8 cellular contexts compared by ENCODE assay signal in genomic region chr11:73647459-73648100, GRCh38. TPM values are rescaled to one million over a fixed set of nuclear protein-coding genes. Genes with fewer than 3 reads are reported as not detected.
DNase-seq lines count a peak whose midpoint lies in the region; ATAC-seq and TF ChIP-seq lines count a peak whose summit lies in the region.

No MANE protein-coding gene starts in this region.

- H3K4me3 Mint-ChIP-seq in CD14-positive monocyte = peak overlapping the region; percentile 43 to 73

- H3K9ac ChIP-seq in neuronal stem cell (ENCODE audit: low read depth, low read length, poor library complexity) (no peak overlapping the region), stomach smooth muscle (ENCODE audit: low read length in 2 of 2) (peak overlapping the region in 1 of 2 donors; percentile 62)

- DNase-seq in CD14-positive monocyte (ENCODE audit: low spot score) (peak; percentile 77), LHCN-M2 (ENCODE audit: low read depth) (peak; percentile 76), RWPE2 (ENCODE audit: low spot score) (peak; percentile 80), activated gamma-delta T cell treated with Interleukin-2 at 50 U/mL for 16 hours (peak; percentile 95), foreskin fibroblast (peak; percentile 80 to 94), neuronal stem cell (ENCODE audit: low spot score) (peak; percentile 77)

- no peak overlapping the region for H3K4ac ChIP-seq in neuronal stem cell (ENCODE audit: low read length)

- peak overlapping the region; percentile 80 for H2AFZ ChIP-seq in neuronal stem cell (ENCODE audit: low read length)

- peaks cover 23% of the 10 kb centered on the region for H3K4me1 Mint-ChIP-seq in CD14-positive monocyte

- H3K9me3 Mint-ChIP-seq in CD14-positive monocyte = peaks cover 0 to 2% (median 0%) of the 10 kb centered on the region in 7 donors

- H3K27me3 Mint-ChIP-seq in CD14-positive monocyte (ENCODE audit: low read depth in 3 of 3) = peaks cover 6 to 17% (median 11%) of the 10 kb centered on the region in 3 donors

- H2AK5ac ChIP-seq in neuronal stem cell (ENCODE audit: low read depth, low read length) = peak overlapping the region; percentile 92

- TF ChIP-seq CTCF in CD14-positive monocyte (IDR thresholded peaks at IDR 0.05) (no peak), RWPE2 (IDR thresholded peaks at IDR 0.05; ENCODE audit: poor library complexity, severe bottlenecking) (no peak), foreskin fibroblast (IDR thresholded peaks at IDR 0.05; ENCODE audit: low read depth, low read length) (no peak)

- H2BK12ac ChIP-seq in neuronal stem cell (ENCODE audit: low read length) = peak overlapping the region; percentile 95

- ATAC-seq in GM21447 (IDR thresholded peaks at IDR 0.05; ENCODE audit: unreplicated experiment) (peak; percentile 97), RWPE2 (ENCODE audit: low read depth) (peak; percentile 88)

- H3K27ac Mint-ChIP-seq in CD14-positive monocyte = peak overlapping the region in 2 of 7 donors; percentile 30 to 50

- H3K27me3 ChIP-seq in RWPE2 (ENCODE audit: insufficient read depth, poor library complexity, severe bottlenecking) = no peaks in the 10 kb centered on the region
- no peaks in the 10 kb centered on the region for H3K27me3 ChIP-seq in neuronal stem cell (ENCODE audit: control insufficient read depth in 3 of 3, insufficient read depth in 3 of 3, low read depth in 1 of 3, low read length in 3 of 3)
- no peaks in the 10 kb centered on the region for H3K27me3 ChIP-seq in stomach smooth muscle (ENCODE audit: control insufficient read depth in 1 of 2, insufficient read depth in 2 of 2, low read length in 2 of 2)

- H3K4me3 ChIP-seq in RWPE2 (ENCODE audit: severe bottlenecking) = no peak overlapping the region
- peak overlapping the region; percentile 10 to 33 for H3K4me3 ChIP-seq in foreskin fibroblast (ENCODE audit: low read depth in 1 of 2, low read length in 2 of 2)
- peak overlapping the region in 1 of 2 donors; percentile 74 for H3K4me3 ChIP-seq in neuronal stem cell (ENCODE audit: low read length in 2 of 2)
- peak overlapping the region; percentile 33 to 71 for H3K4me3 ChIP-seq in stomach smooth muscle (ENCODE audit: low read length in 2 of 2)

- WGBS in neuronal stem cell (ENCODE audit: extremely low coverage in 2 of 2, insufficient read length in 2 of 2, insufficient replicate concordance in 1 of 2), 2 donors = no CpG with 5 or more reads among the region's 23 CpGs

- H2BK15ac ChIP-seq in neuronal stem cell (ENCODE audit: low read length) = no peak overlapping the region

- no peaks in the 10 kb centered on the region for H3K79me1 ChIP-seq in neuronal stem cell (ENCODE audit: low read depth, low read length)

- peak overlapping the region; percentile 63 for H3K4me2 ChIP-seq in neuronal stem cell (ENCODE audit: insufficient read depth, low read length, poor library complexity, severe bottlenecking)

- H3K9me3 ChIP-seq in RWPE2 (ENCODE audit: severe bottlenecking) (no peaks in the 10 kb centered on the region), neuronal stem cell (replicated peaks in 1 of 2; ENCODE audit: control insufficient read depth in 2 of 2, insufficient read depth in 1 of 2, low read depth in 1 of 2, low read length in 2 of 2) (no peaks in the 10 kb centered on the region), stomach smooth muscle (ENCODE audit: control insufficient read depth in 2 of 2, low read length in 2 of 2) (no peaks in the 10 kb centered on the region)

- no peaks in the 10 kb centered on the region for H3K36me3 Mint-ChIP-seq in CD14-positive monocyte

- H2BK5ac ChIP-seq in neuronal stem cell (ENCODE audit: low read length) = no peak overlapping the region

- H3K23ac ChIP-seq in neuronal stem cell (ENCODE audit: low read depth, low read length, poor library complexity) = peak overlapping the region; percentile 65

- H4K8ac ChIP-seq in neuronal stem cell (ENCODE audit: low read depth, low read length) = peak overlapping the region; percentile 29

- H2BK120ac ChIP-seq in neuronal stem cell (ENCODE audit: low read depth, low read length) = no peak overlapping the region

- intact Hi-C loops in CD14-positive monocyte (cut with micrococcal nuclease) = no loop called here

- H3K27ac ChIP-seq in RWPE2 (ENCODE audit: poor library complexity, severe bottlenecking) = no peak overlapping the region
- H3K27ac ChIP-seq in neuronal stem cell (replicated peaks; ENCODE audit: low read length) = no peak overlapping the region
- H3K27ac ChIP-seq in stomach smooth muscle (ENCODE audit: low read length) = no peak overlapping the region

- H4K91ac ChIP-seq in neuronal stem cell (ENCODE audit: low read depth, low read length, poor library complexity) = peak overlapping the region; percentile 92

- H3K4me1 ChIP-seq in RWPE2 (ENCODE audit: insufficient read depth, poor library complexity, severe bottlenecking) = no peaks in the 10 kb centered on the region
- peaks cover 43 to 53% of the 10 kb centered on the region in 2 donors for H3K4me1 ChIP-seq in neuronal stem cell (ENCODE audit: control insufficient read depth in 2 of 2, insufficient read depth in 1 of 2, low read depth in 1 of 2, low read length in 2 of 2)
- peaks cover 5% of the 10 kb centered on the region for H3K4me1 ChIP-seq in stomach smooth muscle (ENCODE audit: control insufficient read depth, insufficient read depth, low read length)

- H3K18ac ChIP-seq in neuronal stem cell (ENCODE audit: low read length) = peak overlapping the region; percentile 91

- H3K36me3 ChIP-seq in RWPE2 (ENCODE audit: low read depth) = no peaks in the 10 kb centered on the region
- no peaks in the 10 kb centered on the region for H3K36me3 ChIP-seq in neuronal stem cell (replicated peaks in 1 of 2; ENCODE audit: control insufficient read depth in 2 of 2, insufficient read depth in 2 of 2, low read length in 2 of 2)
- no peaks in the 10 kb centered on the region for H3K36me3 ChIP-seq in stomach smooth muscle (ENCODE audit: control insufficient read depth in 2 of 2, insufficient read depth in 2 of 2, low read length in 2 of 2)

- no peak overlapping the region for H3K14ac ChIP-seq in neuronal stem cell (ENCODE audit: low read length)

RNA-seq across cellular contexts. Expression of gene PLEKHB1, which starts 1.2 kb away (rescaled TPM):
- polyA plus RNA-seq in CD14-positive monocyte = under 1 TPM; 0.25 to 0.88 TPM
- total RNA-seq in LHCN-M2 (2014; rRNA removed) = 0.46 TPM in 1 of 2 replicates, not detected in the other
- 0.57 TPM for polyA plus RNA-seq in LHCN-M2 (2012)
- 61.3 TPM for polyA plus RNA-seq in neuronal stem cell (2013, experiment 1 of 2)
- 62.8 TPM for polyA plus RNA-seq in neuronal stem cell (2013, experiment 2 of 2)

RNA-seq across cellular contexts. Expression of gene FAM168A, which starts 49.7 kb away (rescaled TPM):
- 1 to 10 TPM; 1.4 to 2.1 TPM for polyA plus RNA-seq in CD14-positive monocyte
- 23.7 and 24.6 TPM in 2 replicates for total RNA-seq in LHCN-M2 (2014; rRNA removed)
- polyA plus RNA-seq in LHCN-M2 (2012) = 16.9 TPM
- 23.1 TPM for polyA plus RNA-seq in neuronal stem cell (2013, experiment 1 of 2)
- polyA plus RNA-seq in neuronal stem cell (2013, experiment 2 of 2) = 24.7 TPM
